Comparison of ENCODE assay signal across 31 cellular contexts in the genomic region with DNA sequence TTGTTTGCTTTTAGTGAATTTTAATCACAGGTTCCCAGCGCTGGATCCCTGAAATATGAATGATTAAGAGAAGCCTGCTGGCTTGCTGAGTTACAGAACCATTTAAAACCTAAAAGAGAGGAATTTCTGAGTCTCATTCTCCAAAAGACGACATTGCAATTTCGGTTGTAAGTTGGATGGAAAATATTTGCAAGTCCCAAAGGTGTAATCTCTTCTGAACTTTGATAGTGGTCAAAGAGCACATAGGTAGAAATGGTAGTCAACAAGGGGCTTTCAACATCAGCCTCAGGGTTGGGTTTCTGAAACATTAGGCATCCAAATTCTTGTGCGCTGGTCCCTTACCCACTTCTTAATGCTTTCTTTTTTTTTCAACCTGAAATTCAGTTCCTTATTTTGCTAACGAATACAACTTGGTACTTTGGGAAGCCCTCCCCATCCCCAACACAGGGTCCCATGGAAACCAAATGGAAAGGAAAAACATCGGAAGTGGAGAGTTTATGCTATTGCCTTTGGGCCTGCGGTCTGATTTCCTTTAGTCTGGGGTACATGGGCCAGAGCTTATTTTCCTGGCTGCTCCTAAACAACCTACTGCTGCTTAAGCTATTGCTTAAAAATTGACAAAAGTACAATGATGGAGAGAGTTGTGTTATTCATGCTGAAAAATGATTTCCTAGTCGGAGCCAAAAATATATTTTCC.
"Had no signal": no experiment of that assay in that cellular context is flagged by ENCODE, and none has a peak within 500 bp of the region (broad histone marks: within the 10 kb centered on the region; RNA-seq: fewer than 3 reads in every experiment).

No MANE protein-coding gene starts in this region.

- H3K27ac ChIP-seq: ascending aorta, breast epithelium, cardiac muscle cell, colonic mucosa, dorsolateral prefrontal cortex, WERI-Rb-1 had no signal

- H3K4me1 ChIP-seq: ascending aorta, breast epithelium, colonic mucosa had no signal

- ATAC-seq: activated CD4-positive, CD25-positive, alpha-beta regulatory T cell treated with anti-CD3 and anti-CD28 coated beads, Interleukin-2, amount 50 U/mL, for 24 hours; activated CD8-positive, alpha-beta T cell treated with anti-CD3 and anti-CD28 coated beads, Interleukin-2, amount 10 ng/mL, durations not matched to agents 7 days and 5 days; activated naive CD4-positive, alpha-beta T cell treated with anti-CD3 and anti-CD28 coated beads, Interleukin-2, amount 50 U/mL, for 72 hours; activated T-cell treated with anti-CD3 and anti-CD28 coated beads, Interleukin-2, amount 50 U/mL, for 72 hours; esophagus mucosa; T-helper 17 cell had no signal

- DNase-seq: activated B cell treated with CpG ODN at 0.5 μM for 24 hours; activated CD4-positive, alpha-beta T cell treated with anti-CD3 and anti-CD28 coated beads for 48 hours; activated CD4-positive, alpha-beta T cell treated with anti-CD3 and anti-CD28 coated beads, Interleukin-2, amount 50 U/mL, for 1 hour; activated CD4-positive, alpha-beta T cell treated with anti-CD3 and anti-CD28 coated beads, Interleukin-2, amount 50 U/mL, for 48 hours; activated CD8-positive, alpha-beta memory T cell treated with anti-CD3 and anti-CD28 coated beads, Interleukin-2, amount 50 U/mL, for 48 hours; activated CD8-positive, alpha-beta T cell treated with anti-CD3 and anti-CD28 coated beads, Interleukin-2, amount 10 ng/mL, durations not matched to agents 7 days and 5 days; activated gamma-delta T cell; activated naive CD4-positive, alpha-beta T cell; activated naive CD4-positive, alpha-beta T cell treated with anti-CD3 and anti-CD28 coated beads, Interleukin-2, amount 10 ng/mL, durations not matched to agents 7 days and 5 days; activated naive CD8-positive, alpha-beta T cell treated with anti-CD3 and anti-CD28 coated beads, Interleukin-2, amount 10 ng/mL, durations not matched to agents 7 days and 5 days; activated T-cell treated with anti-CD3 and anti-CD28 coated beads for 4 hours; activated T-cell treated with anti-CD3 and anti-CD28 coated beads, Interleukin-2, amount 50 U/mL, for 24 hours; activated T-cell treated with anti-CD3 and anti-CD28 coated beads, Interleukin-2, amount 50 U/mL, for 72 hours; central memory CD4-positive, alpha-beta T cell; cerebellar nuclear complex; colonic mucosa; dorsolateral prefrontal cortex; effector memory CD4-positive, alpha-beta T cell; endodermal cell; foreskin melanocyte; head of caudate nucleus; T-helper 1 cell; T-helper 17 cell; T1000; WERI-Rb-1 had no signal

- H3K27me3 ChIP-seq: ascending aorta, breast epithelium, cardiac muscle cell, colonic mucosa, dorsolateral prefrontal cortex had no signal

- H3K36me3 ChIP-seq: ascending aorta, breast epithelium, cardiac muscle cell, colonic mucosa, WERI-Rb-1 had no signal

- H3K9me3 ChIP-seq: breast epithelium, colonic mucosa had no signal

- H3K4me3 ChIP-seq: ascending aorta, breast epithelium, cardiac muscle cell, colonic mucosa, dorsolateral prefrontal cortex had no signal
